ENCODE assay signal across 1 cellular context in the genomic region with DNA sequence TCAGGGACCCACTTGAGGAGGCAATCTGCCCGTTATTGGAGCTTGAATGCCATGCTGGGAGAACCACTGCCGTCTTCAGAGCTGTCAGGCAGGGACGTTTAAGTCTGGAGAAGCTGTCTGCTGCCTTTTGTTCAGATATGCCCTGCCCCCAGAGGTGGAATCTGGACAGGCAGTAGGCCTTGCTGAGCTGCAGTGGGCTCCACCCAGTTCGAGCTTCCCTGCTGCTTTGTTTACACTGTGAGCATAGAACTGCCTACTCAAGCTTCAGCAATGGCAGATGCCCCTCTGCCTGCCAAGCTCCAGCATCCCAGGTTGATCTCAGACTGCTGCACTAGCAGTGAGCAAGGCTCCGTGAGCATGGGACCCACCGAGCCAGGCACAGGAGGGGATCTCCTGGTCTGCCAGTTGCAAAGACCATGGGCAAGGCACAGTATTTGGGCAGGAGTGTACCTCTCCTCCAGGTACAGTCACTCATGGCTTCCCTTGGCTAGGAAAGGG.
TF ChIP-seq lines count a peak whose summit lies in the region.
"Not testable (repeated sequence)": the region's sequence is repeated elsewhere in the genome, so short reads cannot be mapped to it uniquely, and the experiment has no call there.

No MANE protein-coding gene starts in this region.

TF ChIP-seq in HepG2, 621 proteins besides CTCF, POLR2A, EP300 and RAD21 (continued from another document):
- TF ChIP-seq, protein P1, sequence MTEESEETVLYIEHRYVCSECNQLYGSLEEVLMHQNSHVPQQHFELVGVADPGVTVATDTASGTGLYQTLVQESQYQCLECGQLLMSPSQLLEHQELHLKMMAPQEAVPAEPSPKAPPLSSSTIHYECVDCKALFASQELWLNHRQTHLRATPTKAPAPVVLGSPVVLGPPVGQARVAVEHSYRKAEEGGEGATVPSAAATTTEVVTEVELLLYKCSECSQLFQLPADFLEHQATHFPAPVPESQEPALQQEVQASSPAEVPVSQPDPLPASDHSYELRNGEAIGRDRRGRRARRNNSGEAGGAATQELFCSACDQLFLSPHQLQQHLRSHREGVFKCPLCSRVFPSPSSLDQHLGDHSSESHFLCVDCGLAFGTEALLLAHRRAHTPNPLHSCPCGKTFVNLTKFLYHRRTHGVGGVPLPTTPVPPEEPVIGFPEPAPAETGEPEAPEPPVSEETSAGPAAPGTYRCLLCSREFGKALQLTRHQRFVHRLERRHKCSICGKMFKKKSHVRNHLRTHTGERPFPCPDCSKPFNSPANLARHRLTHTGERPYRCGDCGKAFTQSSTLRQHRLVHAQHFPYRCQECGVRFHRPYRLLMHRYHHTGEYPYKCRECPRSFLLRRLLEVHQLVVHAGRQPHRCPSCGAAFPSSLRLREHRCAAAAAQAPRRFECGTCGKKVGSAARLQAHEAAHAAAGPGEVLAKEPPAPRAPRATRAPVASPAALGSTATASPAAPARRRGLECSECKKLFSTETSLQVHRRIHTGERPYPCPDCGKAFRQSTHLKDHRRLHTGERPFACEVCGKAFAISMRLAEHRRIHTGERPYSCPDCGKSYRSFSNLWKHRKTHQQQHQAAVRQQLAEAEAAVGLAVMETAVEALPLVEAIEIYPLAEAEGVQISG (CRISPR knock-in tag; IDR thresholded peaks at IDR 0.05) = 0 out of 2 replicates have a peak, but pooled peaks have one; percentile 20
- not testable (repeated sequence) for TF ChIP-seq FOXA1 (IDR thresholded peaks at IDR 0.05)
- TF ChIP-seq FOXA1 (CRISPR knock-in tag; IDR thresholded peaks at IDR 0.05) (peak; percentile 93), ZNF572 (CRISPR knock-in tag; IDR thresholded peaks at IDR 0.05) (0 out of 2 replicates have a peak, but pooled peaks have one; percentile 69), ZFP91 (CRISPR knock-in tag; IDR thresholded peaks at IDR 0.05; ENCODE audit: borderline replicate concordance) (peak; percentile 55; the same call in 1 of the 2 replicates)
- TF ChIP-seq, protein P2, sequence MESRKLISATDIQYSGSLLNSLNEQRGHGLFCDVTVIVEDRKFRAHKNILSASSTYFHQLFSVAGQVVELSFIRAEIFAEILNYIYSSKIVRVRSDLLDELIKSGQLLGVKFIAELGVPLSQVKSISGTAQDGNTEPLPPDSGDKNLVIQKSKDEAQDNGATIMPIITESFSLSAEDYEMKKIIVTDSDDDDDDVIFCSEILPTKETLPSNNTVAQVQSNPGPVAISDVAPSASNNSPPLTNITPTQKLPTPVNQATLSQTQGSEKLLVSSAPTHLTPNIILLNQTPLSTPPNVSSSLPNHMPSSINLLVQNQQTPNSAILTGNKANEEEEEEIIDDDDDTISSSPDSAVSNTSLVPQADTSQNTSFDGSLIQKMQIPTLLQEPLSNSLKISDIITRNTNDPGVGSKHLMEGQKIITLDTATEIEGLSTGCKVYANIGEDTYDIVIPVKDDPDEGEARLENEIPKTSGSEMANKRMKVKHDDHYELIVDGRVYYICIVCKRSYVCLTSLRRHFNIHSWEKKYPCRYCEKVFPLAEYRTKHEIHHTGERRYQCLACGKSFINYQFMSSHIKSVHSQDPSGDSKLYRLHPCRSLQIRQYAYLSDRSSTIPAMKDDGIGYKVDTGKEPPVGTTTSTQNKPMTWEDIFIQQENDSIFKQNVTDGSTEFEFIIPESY (CRISPR knock-in tag; IDR thresholded peaks at IDR 0.05) = 0 out of 2 replicates have a peak, but pooled peaks have one; percentile 19
- TF ChIP-seq, protein P3, sequence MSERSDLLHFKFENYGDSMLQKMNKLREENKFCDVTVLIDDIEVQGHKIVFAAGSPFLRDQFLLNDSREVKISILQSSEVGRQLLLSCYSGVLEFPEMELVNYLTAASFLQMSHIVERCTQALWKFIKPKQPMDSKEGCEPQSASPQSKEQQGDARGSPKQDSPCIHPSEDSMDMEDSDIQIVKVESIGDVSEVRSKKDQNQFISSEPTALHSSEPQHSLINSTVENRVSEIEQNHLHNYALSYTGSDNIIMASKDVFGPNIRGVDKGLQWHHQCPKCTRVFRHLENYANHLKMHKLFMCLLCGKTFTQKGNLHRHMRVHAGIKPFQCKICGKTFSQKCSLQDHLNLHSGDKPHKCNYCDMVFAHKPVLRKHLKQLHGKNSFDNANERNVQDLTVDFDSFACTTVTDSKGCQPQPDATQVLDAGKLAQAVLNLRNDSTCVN (CRISPR knock-in tag; IDR thresholded peaks at IDR 0.05; ENCODE audit: borderline replicate concordance) = peak; percentile 78; the same call in 1 of the 2 replicates
